23 cellular contexts compared by ENCODE assay signal in genomic region chrY:19856746-19857145, GRCh38.
"Had no signal": no experiment of that assay in that cellular context is flagged by ENCODE, and none has a peak within 500 bp of the region (broad histone marks: within the 10 kb centered on the region; RNA-seq: fewer than 3 reads in every experiment).

No MANE protein-coding gene starts in this region.

- H3K27ac Mint-ChIP-seq: activated naive CD4-positive, alpha-beta T cell treated with anti-CD3 and anti-CD28 coated beads, Interleukin-2, amount 50 U/mL, for 24 hours; activated T-helper 1 cell treated with anti-CD3 and anti-CD28 coated beads, Interleukin-12 subunit alpha, Interleukin-12 subunit beta, Interleukin-2, Interleukin-4 antibody, amounts not matched to agents 30 ng/mL and 10 ng/mL and 1 ng/mL, durations not matched to agents 14 hours and 24 hours and 36 hours; natural killer cell; stimulated activated memory B cell treated with anti-CD40 and anti-IgM and Interleukin-4, amounts not matched to agents 10 μg/mL and 1 μg/mL and 100 μg/mL, for 72 hours had no signal

- H3K4me1 Mint-ChIP-seq: stimulated activated memory B cell treated with anti-CD40 and anti-IgM and Interleukin-4, amounts not matched to agents 10 μg/mL and 1 μg/mL and 100 μg/mL, for 72 hours had no signal

- H3K36me3 Mint-ChIP-seq: activated naive CD4-positive, alpha-beta T cell treated with anti-CD3 and anti-CD28 coated beads, Interleukin-2, amount 50 U/mL, for 24 hours; natural killer cell; stimulated activated memory B cell treated with anti-CD40 and anti-IgM and Interleukin-4, amounts not matched to agents 10 μg/mL and 1 μg/mL and 100 μg/mL, for 72 hours had no signal

- H3K9me3 Mint-ChIP-seq: activated naive CD4-positive, alpha-beta T cell treated with anti-CD3 and anti-CD28 coated beads, Interleukin-2, amount 50 U/mL, for 24 hours; activated T-helper 1 cell treated with anti-CD3 and anti-CD28 coated beads, Interleukin-12 subunit alpha, Interleukin-12 subunit beta, Interleukin-2, Interleukin-4 antibody, amounts not matched to agents 30 ng/mL and 10 ng/mL and 1 ng/mL, durations not matched to agents 14 hours and 24 hours and 36 hours had no signal

- ATAC-seq: natural killer cell; stimulated activated memory B cell treated with anti-CD40 and anti-IgM and Interleukin-4, amounts not matched to agents 10 μg/mL and 1 μg/mL and 100 μg/mL, for 72 hours had no signal

- H3K4me3 ChIP-seq: adrenal gland, hepatocyte, left ventricle myocardium inferior, sigmoid colon, smooth muscle cell, stomach, suprapubic skin, tibial nerve had no signal

- H3K27me3 Mint-ChIP-seq: activated naive CD4-positive, alpha-beta T cell treated with anti-CD3 and anti-CD28 coated beads, Interleukin-2, amount 50 U/mL, for 24 hours; stimulated activated memory B cell treated with anti-CD40 and anti-IgM and Interleukin-4, amounts not matched to agents 10 μg/mL and 1 μg/mL and 100 μg/mL, for 72 hours had no signal

- H3K4me3 Mint-ChIP-seq: activated naive CD4-positive, alpha-beta T cell treated with anti-CD3 and anti-CD28 coated beads, Interleukin-2, amount 50 U/mL, for 24 hours; activated T-helper 1 cell treated with anti-CD3 and anti-CD28 coated beads, Interleukin-12 subunit alpha, Interleukin-12 subunit beta, Interleukin-2, Interleukin-4 antibody, amounts not matched to agents 30 ng/mL and 10 ng/mL and 1 ng/mL, durations not matched to agents 14 hours and 24 hours and 36 hours; natural killer cell; stimulated activated memory B cell treated with anti-CD40 and anti-IgM and Interleukin-4, amounts not matched to agents 10 μg/mL and 1 μg/mL and 100 μg/mL, for 72 hours had no signal

- DNase-seq: activated CD4-positive, CD25-positive, alpha-beta regulatory T cell treated with anti-CD3 and anti-CD28 coated beads, Interleukin-2, amount 50 U/mL, for 72 hours; activated gamma-delta T cell treated with Interleukin-2 at 50 U/mL for 16 hours; adrenal gland; central memory CD4-positive, alpha-beta T cell; dermis blood vessel endothelial cell; effector CD8-positive, alpha-beta T cell; erythroblast; foreskin fibroblast; left ventricle myocardium inferior; natural killer cell; retina; sigmoid colon; stimulated activated CD4-positive, alpha-beta T cell treated with anti-CD3 and anti-CD28 coated beads, Interleukin-15, amount 100 ng/mL, for 24 hours; stomach; T1000; WERI-Rb-1 had no signal
